Comparison of ENCODE assay signal across 7 cellular contexts in the genomic region with DNA sequence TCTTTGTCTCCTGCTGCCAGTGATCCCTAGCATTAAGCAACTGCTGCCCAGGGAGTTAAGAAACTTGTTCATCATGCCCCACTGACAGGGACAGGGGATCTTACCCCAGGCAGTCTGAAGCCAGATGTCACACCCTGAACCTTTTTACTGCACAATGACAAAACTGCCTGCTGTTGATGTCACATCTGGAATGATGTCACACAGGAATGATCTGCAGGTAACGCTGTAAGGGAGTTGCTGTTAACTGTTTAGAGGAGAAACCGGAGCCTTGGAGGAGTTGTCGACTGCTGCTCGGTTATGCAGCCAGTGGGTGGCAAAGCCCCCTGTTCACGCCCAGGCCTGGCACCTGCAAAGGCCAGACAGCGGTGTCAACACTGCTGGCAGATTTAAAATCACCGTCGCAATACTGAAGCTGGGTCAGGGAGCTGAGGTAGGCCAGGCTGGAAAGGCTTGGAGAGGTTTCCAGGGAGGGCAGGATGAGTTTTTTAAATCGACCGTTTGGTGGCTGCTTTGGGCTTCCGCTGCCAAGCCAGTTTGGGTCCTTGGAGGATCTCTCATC. TPM values are rescaled to one million over a fixed set of nuclear protein-coding genes. Genes with fewer than 3 reads are reported as not detected.
DNase-seq lines count a peak whose midpoint lies in the region; ATAC-seq and TF ChIP-seq lines count a peak whose summit lies in the region.

No MANE protein-coding gene starts in this region.

- H3K4me3 Mint-ChIP-seq in T-helper 17 cell, result peak overlapping the region; percentile 86

- no peak for TF ChIP-seq CTCF in left ventricle myocardium inferior (IDR thresholded peaks at IDR 0.05; ENCODE audit: borderline replicate concordance)

- peak overlapping the region; percentile 39 for H3K4me3 ChIP-seq in HAP-1
- peak overlapping the region; percentile 63 for H3K4me3 ChIP-seq in left ventricle myocardium inferior
- peak overlapping the region; percentile 74 for H3K4me3 ChIP-seq in skeletal muscle satellite cell (ENCODE audit: low read length)

- in situ Hi-C loops in HAP-1 (cut with MboI; ENCODE audit: low sequenced_read_pairs), result no loop called here

- intact Hi-C loops in left ventricle myocardium inferior (cut with micrococcal nuclease), result no loop called here

- ATAC-seq in T-helper 17 cell (no peak), HG03354 (IDR thresholded peaks at IDR 0.05; ENCODE audit: poor library complexity, severe bottlenecking, unreplicated experiment) (no peak)

- peaks cover 9% of the 10 kb centered on the region for H3K4me1 Mint-ChIP-seq in T-helper 17 cell

- no peaks in the 10 kb centered on the region for H3K4me1 ChIP-seq in HAP-1
- peaks cover 10% of the 10 kb centered on the region for H3K4me1 ChIP-seq in left ventricle myocardium inferior
- H3K4me1 ChIP-seq in skeletal muscle satellite cell (ENCODE audit: control insufficient read depth, insufficient read depth, low read length), result peaks cover 4% of the 10 kb centered on the region

- peaks cover 25% of the 10 kb centered on the region for H3K27me3 Mint-ChIP-seq in T-helper 17 cell

- H3K9ac ChIP-seq in skeletal muscle satellite cell (ENCODE audit: low read depth, low read length), result no peak overlapping the region

- DNase-seq in HAP-1 (ENCODE audit: low spot score in 2 of 2) (no peak), T-helper 17 cell (no peak), left ventricle myocardium inferior (no peak), SIG-M5 (lab: John Stamatoyannopoulos, UW) (no peak), GDM1 (lab: John Stamatoyannopoulos, UW) (no peak)

- no peaks in the 10 kb centered on the region for H3K9me3 ChIP-seq in HAP-1
- H3K9me3 ChIP-seq in T-helper 17 cell (ENCODE audit: control insufficient read depth, low read length, poor library complexity, severe bottlenecking), result no peaks in the 10 kb centered on the region
- H3K9me3 ChIP-seq in left ventricle myocardium inferior (replicated peaks), result no peaks in the 10 kb centered on the region
- H3K9me3 ChIP-seq in skeletal muscle satellite cell (replicated peaks; ENCODE audit: low read length), result no peaks in the 10 kb centered on the region

- peaks cover 5% of the 10 kb centered on the region; the same call in 1 of the 2 replicates for H3K27me3 ChIP-seq in HAP-1 (ENCODE audit: low read depth)
- H3K27me3 ChIP-seq in left ventricle myocardium inferior (ENCODE audit: low read depth), result peaks cover 84% of the 10 kb centered on the region
- peaks cover 58% of the 10 kb centered on the region for H3K27me3 ChIP-seq in skeletal muscle satellite cell (ENCODE audit: control insufficient read depth, insufficient read depth, low read length)

- H3K27ac Mint-ChIP-seq in T-helper 17 cell, result peak overlapping the region; percentile 19

- peaks cover 3% of the 10 kb centered on the region for H3K36me3 Mint-ChIP-seq in T-helper 17 cell (ENCODE audit: low read depth)

- no peak overlapping the region for H3K27ac ChIP-seq in left ventricle myocardium inferior (replicated peaks)

- H3K36me3 ChIP-seq in HAP-1 (replicated peaks), result no peaks in the 10 kb centered on the region
- H3K36me3 ChIP-seq in left ventricle myocardium inferior, result no peaks in the 10 kb centered on the region
- no peaks in the 10 kb centered on the region for H3K36me3 ChIP-seq in skeletal muscle satellite cell (ENCODE audit: insufficient read depth, low read length)

- peak overlapping the region; percentile 95 for H3K4me2 ChIP-seq in skeletal muscle satellite cell (ENCODE audit: low read length)

RNA-seq across cellular contexts. Expression of a gene that starts 10.0 kb away (rescaled TPM):
- under 1 TPM; 0.44 to 0.50 TPM for total RNA-seq in T-helper 17 cell
- 0.08 TPM for total RNA-seq in left ventricle myocardium inferior
- total RNA-seq in skeletal muscle satellite cell (2012; rRNA removed), result under 0.01 and 0.25 TPM in 2 replicates
